ENCODE assay signal across 17 cellular contexts in the genomic region with DNA sequence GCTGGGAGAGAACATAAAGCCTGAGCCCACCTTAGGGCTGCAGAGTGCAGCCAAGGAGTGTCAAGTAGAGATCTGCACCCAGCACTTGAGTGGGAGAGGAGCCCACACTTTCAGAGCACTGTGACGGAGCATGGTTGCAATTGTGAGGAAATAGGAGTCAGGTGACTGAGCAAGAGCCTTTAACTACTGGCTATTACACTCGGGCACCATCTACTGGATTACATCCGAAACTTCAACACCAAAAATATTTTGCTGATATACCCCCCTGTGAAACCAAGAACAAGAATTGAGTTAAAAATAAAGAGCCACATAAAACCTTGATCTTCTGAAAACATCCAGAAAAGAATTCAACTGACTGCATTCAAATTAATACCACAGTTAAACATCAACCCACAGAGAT.
DNase-seq lines count a peak whose midpoint lies in the region; ATAC-seq and TF ChIP-seq lines count a peak whose summit lies in the region.
"Had no signal": no experiment of that assay in that cellular context is flagged by ENCODE, and none has a peak within 500 bp of the region (broad histone marks: within the 10 kb centered on the region; RNA-seq: fewer than 3 reads in every experiment).

No MANE protein-coding gene starts in this region.

- no peaks in the 10 kb centered on the region for H3K79me2 ChIP-seq in HCT116 (ENCODE audit: insufficient read depth, low read length)

- H3K27me3 ChIP-seq in HCT116 (ENCODE audit: insufficient read depth, low read length) (no peaks in the 10 kb centered on the region), ovary (no peaks in the 10 kb centered on the region), MG63 (no peaks in the 10 kb centered on the region)
- H3K27me3 ChIP-seq: left lung had no signal

- no peak overlapping the region for H3K9ac ChIP-seq in HCT116 (ENCODE audit: low read length)

- TF ChIP-seq POLR2A in HCT116 (IDR thresholded peaks at IDR 0.05; ENCODE audit: borderline replicate concordance, extremely low read depth, insufficient read depth, insufficient read length) = no peak
- TF ChIP-seq POLR2A in ovary (IDR thresholded peaks at IDR 0.05) = no peak

- no TSS peak for BruUV-seq in HCT116 (replicated peaks; lab: Mats Ljungman, UMichigan)

- H3K4me2 ChIP-seq in HCT116 (ENCODE audit: low read length) = no peak overlapping the region

- no peaks in the 10 kb centered on the region for H3K9me2 ChIP-seq in HCT116 (ENCODE audit: insufficient read depth)

- H4K20me1 ChIP-seq in HCT116 (ENCODE audit: insufficient read depth) = no peaks in the 10 kb centered on the region

- RAD21 ChIA-PET in HCT116 (lab: Charles Lee; ENCODE audit: low non-redundant PET in 1 of 2, low total read pairs in 2 of 2, uncharacterized antibody in 2 of 2, unreplicated experiment in 2 of 2) = interaction anchor here in 1 of 2 experiments (0.9 kb wide), 1 partner anchor 182 kb away, joined by 3 read pairs; no protein-coding TSS in a partner anchor

- TF ChIP-seq EP300 in ovary (IDR thresholded peaks at IDR 0.05) = no peak

- TF ChIP-seq CTCF in GM12864 (IDR thresholded peaks at IDR 0.05; ENCODE audit: low read depth, low read length, missing control alignments) (peak; percentile 11), HCT116 (IDR thresholded peaks at IDR 0.05 in 2 of 3, conservative IDR thresholded peaks at IDR 0.05 in 1 of 3; ENCODE audit: borderline replicate concordance in 1 of 3, insufficient read depth in 1 of 3, low read depth in 2 of 3, low read length in 2 of 3) (peak in 2 of 3 experiments; percentile 31 to 38; a peak in 3 of 6 replicates), ovary (IDR thresholded peaks at IDR 0.05) (no peak)

- H3K27ac ChIP-seq in HCT116 (ENCODE audit: low read depth, low read length) = no peak overlapping the region
- H3K27ac ChIP-seq in ovary = no peak overlapping the region
- H3K27ac ChIP-seq: left lung had no signal

- ATAC-seq in HCT116 (no peak), GM19035 (IDR thresholded peaks at IDR 0.05; ENCODE audit: unreplicated experiment) (no peak)
- ATAC-seq: activated T-cell treated with anti-CD3 and anti-CD28 coated beads, Interleukin-2, amount 50 U/mL, for 4 hours; left lung; stimulated activated naive CD8-positive, alpha-beta T cell treated with anti-CD3 and anti-CD28 coated beads, Interleukin-15, amount 100 ng/mL, for 72 hours had no signal

- 0 out of 2 replicates have a peak, but pooled peaks have one; percentile 27 for TF ChIP-seq RAD21 in HCT116 (IDR thresholded peaks at IDR 0.05; ENCODE audit: low read depth)

- peaks cover 0 to 4% of the 10 kb centered on the region in 2 experiments; a peak in 2 of 4 replicates for H3K9me3 ChIP-seq in HCT116 (ENCODE audit: control insufficient read depth in 1 of 2, insufficient read depth in 1 of 2, low read depth in 1 of 2, low read length in 2 of 2)
- H3K9me3 ChIP-seq in ovary = no peaks in the 10 kb centered on the region
- no peaks in the 10 kb centered on the region for H3K9me3 ChIP-seq in MG63

- H3K4me1 ChIP-seq in HCT116 (ENCODE audit: control insufficient read depth in 1 of 2, insufficient read depth in 2 of 2, low read length in 2 of 2) (no peaks in the 10 kb centered on the region), ovary (ENCODE audit: insufficient read depth) (no peaks in the 10 kb centered on the region)
- H3K4me1 ChIP-seq: left lung had no signal

- no peaks in the 10 kb centered on the region for H3K36me3 ChIP-seq in HCT116 (ENCODE audit: control insufficient read depth in 1 of 2, insufficient read depth in 2 of 2, low read length in 2 of 2)
- H3K36me3 ChIP-seq in ovary = no peaks in the 10 kb centered on the region
- no peaks in the 10 kb centered on the region for H3K36me3 ChIP-seq in MG63
- H3K36me3 ChIP-seq: left lung had no signal

- CTCF ChIA-PET in HCT116 (lab: Charles Lee) = no interaction called here

- intact Hi-C loops in HCT116 (cut with micrococcal nuclease) (loop anchor here (5.0 kb wide), 1 partner anchor 654 kb away; no protein-coding TSS in a partner anchor), ovary (cut with DNase I) (no loop called here)

- DNase-seq in GM12864 (ENCODE audit: low read depth) (no peak), HCT116 (ENCODE audit: low read depth, low spot score) (no peak), NCI-H1048 (lab: John Stamatoyannopoulos, UW) (peak; percentile 2), SW480 (ENCODE audit: low spot score) (peak; percentile 8), ovary (no peak), COLO829 (ENCODE audit: low spot score) (no peak), MG63 (no peak)
- DNase-seq: activated T-cell treated with anti-CD3 and anti-CD28 coated beads, Interleukin-2, amount 50 U/mL, for 4 hours; effector CD4-positive, alpha-beta T cell; hippocampal formation; left lung; naive B cell; NCI-H146; NCI-H510A; stimulated activated naive CD8-positive, alpha-beta T cell treated with anti-CD3 and anti-CD28 coated beads, Interleukin-15, amount 100 ng/mL, for 72 hours; T1000 had no signal

- POLR2A ChIA-PET in HCT116 (lab: Charles Lee) = no interaction called here

- no peak overlapping the region for H2AFZ ChIP-seq in HCT116 (ENCODE audit: low read depth, low read length, poor library complexity, severe bottlenecking)

- 81 to 87% (median 85%) methylated on average over 3 of the region's 3 CpGs for WGBS in ovary, 3 donors

- H3K4me3 ChIP-seq in GM12864 (ENCODE audit: low read depth, low read length) = no peak overlapping the region
- no peak overlapping the region for H3K4me3 ChIP-seq in HCT116 (replicated peaks in 1 of 2; ENCODE audit: low read depth in 1 of 2, low read length in 2 of 2)
- no peak overlapping the region for H3K4me3 ChIP-seq in ovary
- H3K4me3 ChIP-seq in MG63 = no peak overlapping the region
- H3K4me3 ChIP-seq: left lung had no signal

TF ChIP-seq in HCT116, 20 proteins besides CTCF, POLR2A, EP300 and RAD21:
- no peak for TF ChIP-seq ELF1 (IDR thresholded peaks at IDR 0.05; ENCODE audit: borderline replicate concordance, low read depth)

Comparison
In these comparisons a context has a peak if more than half of its experiments do, and no peak if none do; other contexts are left out.
1. DNase-seq: peak in NCI-H1048 (single experiment) and SW480 (single experiment); none in GM12864 (single experiment), HCT116 (single experiment), ovary (0 of 5), COLO829 (single experiment) and MG63 (single experiment).
2. CTCF ChIP-seq: peak in GM12864 (single experiment) and HCT116 (2 of 3); none in ovary (0 of 3).